Comparison of ENCODE assay signal across 1 cellular context in the genomic region with DNA sequence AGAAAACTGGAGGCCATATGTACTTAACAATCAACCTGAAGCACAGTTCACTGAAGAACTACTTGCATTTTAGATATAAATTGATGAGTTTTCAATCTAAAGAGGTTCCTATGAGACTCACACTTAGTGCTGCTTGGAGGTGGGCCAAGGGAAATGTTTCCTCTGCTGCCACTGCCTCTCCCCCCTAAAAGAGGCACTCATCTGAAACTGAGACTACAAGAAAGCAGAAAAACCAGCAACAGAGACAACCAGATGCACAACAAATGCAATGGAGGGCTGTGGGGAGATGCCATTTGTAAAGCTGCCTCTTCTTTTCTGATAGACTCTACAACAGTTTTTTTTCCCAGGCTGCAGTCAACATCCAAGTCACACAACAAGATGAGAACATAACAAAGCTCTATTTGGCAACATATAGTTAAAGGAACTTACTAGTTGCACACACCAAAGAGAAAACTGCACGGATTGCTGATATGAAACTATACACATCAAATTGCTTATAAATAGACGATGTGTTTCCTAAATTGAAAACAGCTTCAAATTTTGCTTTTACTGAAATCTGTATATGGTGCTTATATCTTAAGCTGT.
TF ChIP-seq lines count a peak whose summit lies in the region.

No MANE protein-coding gene starts in this region.

TF ChIP-seq in IMR-90, 13 proteins besides CTCF, POLR2A, EP300 and RAD21 (continued from another document):
- TF ChIP-seq, protein P1, sequence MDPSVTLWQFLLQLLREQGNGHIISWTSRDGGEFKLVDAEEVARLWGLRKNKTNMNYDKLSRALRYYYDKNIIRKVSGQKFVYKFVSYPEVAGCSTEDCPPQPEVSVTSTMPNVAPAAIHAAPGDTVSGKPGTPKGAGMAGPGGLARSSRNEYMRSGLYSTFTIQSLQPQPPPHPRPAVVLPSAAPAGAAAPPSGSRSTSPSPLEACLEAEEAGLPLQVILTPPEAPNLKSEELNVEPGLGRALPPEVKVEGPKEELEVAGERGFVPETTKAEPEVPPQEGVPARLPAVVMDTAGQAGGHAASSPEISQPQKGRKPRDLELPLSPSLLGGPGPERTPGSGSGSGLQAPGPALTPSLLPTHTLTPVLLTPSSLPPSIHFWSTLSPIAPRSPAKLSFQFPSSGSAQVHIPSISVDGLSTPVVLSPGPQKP (IDR thresholded peaks at IDR 0.05; ENCODE audit: borderline replicate concordance, low read depth, low read length), result no peak
- TF ChIP-seq RFX5 (IDR thresholded peaks at IDR 0.05; ENCODE audit: low read depth, low read length), result no peak
- TF ChIP-seq BHLHE40 (IDR thresholded peaks at IDR 0.05; ENCODE audit: low read depth, low read length), result no peak
- no peak for TF ChIP-seq SMC3 (IDR thresholded peaks at IDR 0.05; ENCODE audit: low read depth, low read length)
- no peak for TF ChIP-seq MAZ (IDR thresholded peaks at IDR 0.05; ENCODE audit: borderline replicate concordance, low read depth, low read length)
- TF ChIP-seq CHD1 (IDR thresholded peaks at IDR 0.05; ENCODE audit: low read depth, low read length), result no peak
- TF ChIP-seq MAFK (IDR thresholded peaks at IDR 0.05; ENCODE audit: low read depth, low read length), result no peak
- TF ChIP-seq, protein P2, sequence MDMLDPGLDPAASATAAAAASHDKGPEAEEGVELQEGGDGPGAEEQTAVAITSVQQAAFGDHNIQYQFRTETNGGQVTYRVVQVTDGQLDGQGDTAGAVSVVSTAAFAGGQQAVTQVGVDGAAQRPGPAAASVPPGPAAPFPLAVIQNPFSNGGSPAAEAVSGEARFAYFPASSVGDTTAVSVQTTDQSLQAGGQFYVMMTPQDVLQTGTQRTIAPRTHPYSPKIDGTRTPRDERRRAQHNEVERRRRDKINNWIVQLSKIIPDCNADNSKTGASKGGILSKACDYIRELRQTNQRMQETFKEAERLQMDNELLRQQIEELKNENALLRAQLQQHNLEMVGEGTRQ (IDR thresholded peaks at IDR 0.05; ENCODE audit: low read depth, low read length), result no peak
- TF ChIP-seq MXI1 (IDR thresholded peaks at IDR 0.05; ENCODE audit: borderline replicate concordance, low read depth, low read length), result no peak
